In genomic region chr22:44192098-44192810, GRCh38 we compare ENCODE assay signal across 8 cellular contexts. TPM values are rescaled to one million over a fixed set of nuclear protein-coding genes. Genes with fewer than 3 reads are reported as not detected.
DNase-seq lines count a peak whose midpoint lies in the region; ATAC-seq and TF ChIP-seq lines count a peak whose summit lies in the region.

No MANE protein-coding gene starts in this region.

- peak overlapping the region; percentile 16 for H3K4me3 Mint-ChIP-seq in stimulated activated effector memory CD8-positive, alpha-beta T cell treated with anti-CD3 and anti-CD28 coated beads, Interleukin-12 subunit alpha, Interleukin-12 subunit beta, amount 100 ng/mL, for 72 hours

- peak; percentile 62 for DNase-seq in activated CD4-positive, CD25-positive, alpha-beta regulatory T cell treated with anti-CD3 and anti-CD28 coated beads, Interleukin-2, amount 50 U/mL, for 72 hours
- DNase-seq in SIG-M5 treated with dmso at 0.1 percent for 504 hours (lab: John Stamatoyannopoulos, UW; ENCODE audit: unreplicated experiment): peak; percentile 64
- DNase-seq in ecto neural progenitor cell (ENCODE audit: low spot score): peak; percentile 72
- peak; percentile 33 to 75 for DNase-seq in stimulated activated effector memory CD8-positive, alpha-beta T cell treated with anti-CD3 and anti-CD28 coated beads, Interleukin-12 subunit alpha, Interleukin-12 subunit beta, amount 100 ng/mL, for 72 hours (ENCODE audit: low spot score in 2 of 2)
- DNase-seq in Peyer's patch: no peak
- DNase-seq in NCI-H2029 (lab: John Stamatoyannopoulos, UW): no peak

- no peaks in the 10 kb centered on the region for H3K9me3 Mint-ChIP-seq in stimulated activated effector memory CD8-positive, alpha-beta T cell treated with anti-CD3 and anti-CD28 coated beads, Interleukin-12 subunit alpha, Interleukin-12 subunit beta, amount 100 ng/mL, for 72 hours

- TF ChIP-seq POLR2A in Peyer's patch (IDR thresholded peaks at IDR 0.05): no peak

- ATAC-seq in activated CD4-positive, CD25-positive, alpha-beta regulatory T cell treated with anti-CD3 and anti-CD28 coated beads, Interleukin-2, amount 50 U/mL, for 24 hours: no peak
- ATAC-seq in stimulated activated effector memory CD8-positive, alpha-beta T cell treated with anti-CD3 and anti-CD28 coated beads, Interleukin-12 subunit alpha, Interleukin-12 subunit beta, amount 100 ng/mL, for 72 hours: no peak
- no peak for ATAC-seq in HG02798 (IDR thresholded peaks at IDR 0.05; ENCODE audit: poor library complexity, unreplicated experiment)

- peaks cover 48% of the 10 kb centered on the region for H3K4me1 Mint-ChIP-seq in stimulated activated effector memory CD8-positive, alpha-beta T cell treated with anti-CD3 and anti-CD28 coated beads, Interleukin-12 subunit alpha, Interleukin-12 subunit beta, amount 100 ng/mL, for 72 hours

- peaks cover 12% of the 10 kb centered on the region for H3K36me3 Mint-ChIP-seq in stimulated activated effector memory CD8-positive, alpha-beta T cell treated with anti-CD3 and anti-CD28 coated beads, Interleukin-12 subunit alpha, Interleukin-12 subunit beta, amount 100 ng/mL, for 72 hours

- H3K36me3 ChIP-seq in Peyer's patch: no peaks in the 10 kb centered on the region

- H3K4me1 ChIP-seq in Peyer's patch: peaks cover 0 to 5% (median 0%) of the 10 kb centered on the region in 4 donors

- H3K4me3 ChIP-seq in Peyer's patch: no peak overlapping the region

- H3K27ac ChIP-seq in Peyer's patch: no peak overlapping the region

- no peak for TF ChIP-seq CTCF in Peyer's patch (IDR thresholded peaks at IDR 0.05)

- no peaks in the 10 kb centered on the region for H3K9me3 ChIP-seq in Peyer's patch

- peak overlapping the region; percentile 63 for H3K27ac Mint-ChIP-seq in stimulated activated effector memory CD8-positive, alpha-beta T cell treated with anti-CD3 and anti-CD28 coated beads, Interleukin-12 subunit alpha, Interleukin-12 subunit beta, amount 100 ng/mL, for 72 hours

- no peaks in the 10 kb centered on the region for H3K27me3 ChIP-seq in Peyer's patch

RNA-seq across cellular contexts. Expression of gene PARVG, which starts 11.5 kb away (rescaled TPM):
- 100 to 1,000 TPM in 1 of 4 donors, 10 to 100 TPM in 3; 18.4 to 304 (median 33.8) TPM for total RNA-seq in Peyer's patch

Comparison
In these comparisons a context has a peak if more than half of its experiments do, and no peak if none do; other contexts are left out.
1. DNase-seq: peak in activated CD4-positive, CD25-positive, alpha-beta regulatory T cell treated with anti-CD3 and anti-CD28 coated beads, Interleukin-2, amount 50 U/mL, for 72 hours (single experiment), SIG-M5 treated with dmso at 0.1 percent for 504 hours (single experiment), ecto neural progenitor cell (single experiment) and stimulated activated effector memory CD8-positive, alpha-beta T cell treated with anti-CD3 and anti-CD28 coated beads, Interleukin-12 subunit alpha, Interleukin-12 subunit beta, amount 100 ng/mL, for 72 hours (2 of 2); none in Peyer's patch (0 of 3) and NCI-H2029 (single experiment).